Comparison of ENCODE assay signal across 26 cellular contexts in the genomic region with DNA sequence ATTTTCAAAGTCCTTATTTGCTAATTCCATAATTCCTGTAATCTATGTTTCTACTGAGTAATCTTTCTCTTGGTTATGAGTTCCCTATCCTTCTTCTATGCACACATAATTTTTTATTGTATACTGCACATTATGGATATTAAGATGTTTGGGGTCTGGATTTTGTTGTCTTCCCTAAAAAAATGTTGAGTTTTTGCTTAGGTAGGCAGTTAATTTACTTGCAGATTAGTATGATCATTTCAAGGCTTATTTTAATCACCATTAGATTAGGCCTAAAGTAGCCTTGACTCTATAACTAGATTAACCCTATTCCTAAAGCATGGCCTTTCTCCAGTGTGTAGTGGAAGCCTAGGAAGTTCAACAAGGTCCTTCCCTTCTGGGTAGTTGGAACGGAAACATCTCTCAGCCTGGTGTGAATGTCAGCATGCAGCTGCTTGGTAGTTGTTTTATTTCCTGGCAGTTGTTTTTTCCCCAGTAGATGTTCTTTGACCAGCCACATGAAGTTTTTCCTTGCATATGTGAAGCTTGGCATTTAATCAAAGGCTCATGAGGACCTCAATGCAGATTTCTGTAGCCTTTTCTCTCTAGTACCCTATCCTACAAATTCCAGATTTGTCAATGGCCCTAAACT.
"Had no signal": no experiment of that assay in that cellular context is flagged by ENCODE, and none has a peak within 500 bp of the region (broad histone marks: within the 10 kb centered on the region; RNA-seq: fewer than 3 reads in every experiment).

No MANE protein-coding gene starts in this region.

- H3K27me3 Mint-ChIP-seq: progenitor cell of endocrine pancreas, type B pancreatic cell had no signal

- H3K9me3 ChIP-seq: left lung, lower lobe of right lung, ovary, sigmoid colon, suprapubic skin, thoracic aorta, tibial artery, vagina had no signal

- H3K9me3 Mint-ChIP-seq: natural killer cell treated with Interleukin-12 subunit alpha and Interleukin-12 subunit beta and Interleukin-15 and Interleukin-18, amount 100 ng/mL, for 72 hours; stimulated activated effector memory CD8-positive, alpha-beta T cell treated with anti-CD3 and anti-CD28 coated beads, Interleukin-12 subunit alpha, Interleukin-12 subunit beta, amount 100 ng/mL, for 72 hours had no signal

- H3K27ac ChIP-seq: left lung, lower lobe of right lung, ovary, sigmoid colon, spleen, suprapubic skin, thoracic aorta, tibial artery, vagina had no signal

- H3K4me1 ChIP-seq: left lung, lower lobe of right lung, sigmoid colon, spleen, suprapubic skin, tibial artery, vagina had no signal

- ATAC-seq: left colon; left lung; lower lobe of right lung; natural killer cell treated with Interleukin-12 subunit alpha and Interleukin-12 subunit beta and Interleukin-15 and Interleukin-18, amount 100 ng/mL, for 72 hours; right cardiac atrium; stimulated activated effector memory CD8-positive, alpha-beta T cell treated with anti-CD3 and anti-CD28 coated beads, Interleukin-12 subunit alpha, Interleukin-12 subunit beta, amount 100 ng/mL, for 72 hours had no signal

- H3K4me3 Mint-ChIP-seq: immature natural killer cell; mesothelial cell of epicardium; natural killer cell treated with Interleukin-12 subunit alpha and Interleukin-12 subunit beta and Interleukin-15 and Interleukin-18, amount 100 ng/mL, for 72 hours; stimulated activated effector memory CD8-positive, alpha-beta T cell treated with anti-CD3 and anti-CD28 coated beads, Interleukin-12 subunit alpha, Interleukin-12 subunit beta, amount 100 ng/mL, for 72 hours; stimulated activated naive CD8-positive, alpha-beta T cell treated with anti-CD3 and anti-CD28 coated beads, Interleukin-15, Interleukin-2, amounts not matched to agents 100 ng/mL and 50 ng/mL, for 24 hours; type B pancreatic cell had no signal

- H3K36me3 Mint-ChIP-seq: natural killer cell treated with Interleukin-12 subunit alpha and Interleukin-12 subunit beta and Interleukin-15 and Interleukin-18, amount 100 ng/mL, for 72 hours; stimulated activated effector memory CD8-positive, alpha-beta T cell treated with anti-CD3 and anti-CD28 coated beads, Interleukin-12 subunit alpha, Interleukin-12 subunit beta, amount 100 ng/mL, for 72 hours had no signal

- H3K36me3 ChIP-seq: left lung, lower lobe of right lung, ovary, sigmoid colon, spleen, suprapubic skin, thoracic aorta, tibial artery, vagina had no signal

- H3K4me1 Mint-ChIP-seq: immature natural killer cell; naive B cell; stimulated activated effector memory CD8-positive, alpha-beta T cell treated with anti-CD3 and anti-CD28 coated beads, Interleukin-12 subunit alpha, Interleukin-12 subunit beta, amount 100 ng/mL, for 72 hours had no signal

- H3K4me3 ChIP-seq: left lung, lower lobe of right lung, ovary, sigmoid colon, spleen, suprapubic skin, thoracic aorta, tibial artery, vagina had no signal

- DNase-seq: hypothalamus; immature natural killer cell; kidney; left colon; left lung; lower lobe of right lung; mesendoderm; naive B cell; ovary; retina; right cardiac atrium; sigmoid colon; small intestine; spleen; stimulated activated CD4-positive, alpha-beta T cell treated with anti-CD3 and anti-CD28 coated beads, Interleukin-4, amount 100 ng/mL, for 24 hours; stimulated activated naive CD4-positive, alpha-beta T cell; tibial artery had no signal

- H3K27ac Mint-ChIP-seq: immature natural killer cell; naive B cell; natural killer cell treated with Interleukin-12 subunit alpha and Interleukin-12 subunit beta and Interleukin-15 and Interleukin-18, amount 100 ng/mL, for 72 hours; progenitor cell of endocrine pancreas; stimulated activated effector memory CD8-positive, alpha-beta T cell treated with anti-CD3 and anti-CD28 coated beads, Interleukin-12 subunit alpha, Interleukin-12 subunit beta, amount 100 ng/mL, for 72 hours; stimulated activated naive CD8-positive, alpha-beta T cell treated with anti-CD3 and anti-CD28 coated beads, Interleukin-15, Interleukin-2, amounts not matched to agents 100 ng/mL and 50 ng/mL, for 24 hours; type B pancreatic cell had no signal

- H3K27me3 ChIP-seq: left lung, ovary, sigmoid colon, suprapubic skin, tibial artery, vagina had no signal

- FAIRE-seq: kidney, small intestine had no signal
